Comparison of ENCODE assay signal across 1 cellular context in the genomic region with DNA sequence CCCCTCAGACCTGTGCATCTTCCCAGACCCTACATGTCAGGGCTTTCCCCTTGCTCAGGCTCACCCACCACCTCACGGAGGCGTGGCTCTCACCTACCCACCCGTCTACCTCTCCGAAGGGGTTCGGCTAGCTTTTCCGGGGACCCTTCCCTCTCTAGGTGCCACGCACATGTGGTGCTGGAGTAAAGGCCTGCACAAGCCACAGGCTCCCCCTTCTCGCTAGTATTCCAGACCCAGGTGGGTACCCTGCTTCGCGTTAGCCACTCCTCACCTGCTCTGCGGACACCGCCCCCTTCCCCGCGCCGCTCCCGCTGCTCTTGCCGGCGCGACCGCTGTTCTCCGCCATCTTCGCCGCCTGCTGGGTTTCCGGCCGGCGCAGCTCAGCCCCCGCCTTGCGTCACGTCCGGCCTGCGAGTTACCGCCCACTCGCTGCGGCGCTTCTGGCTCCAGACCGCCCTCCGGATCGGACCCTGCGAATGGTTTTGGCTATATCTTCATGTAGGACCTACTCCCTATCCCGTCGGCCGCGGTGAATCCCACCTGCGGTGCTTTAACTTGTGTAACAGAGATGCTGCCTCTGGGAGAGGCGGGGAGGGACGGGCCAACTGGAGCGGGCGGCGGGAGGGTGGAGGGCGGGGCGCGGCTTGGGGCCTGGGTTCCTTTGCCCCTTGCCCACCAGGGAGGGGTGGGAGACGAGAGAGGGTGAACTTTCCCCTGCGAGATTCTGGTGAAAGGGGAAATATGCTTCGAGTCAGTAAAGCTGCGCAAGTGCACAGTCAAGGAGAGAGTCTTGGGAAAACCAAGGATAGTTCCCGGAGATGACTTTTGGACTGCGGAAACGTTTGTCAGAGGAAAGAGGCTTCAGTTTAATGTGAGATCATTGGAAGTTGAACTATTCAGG.
A peak's percentile ranks its signal among the peaks of the same experiment; 100 is the strongest.
TF ChIP-seq lines count a peak whose summit lies in the region.

A gene with protein sequence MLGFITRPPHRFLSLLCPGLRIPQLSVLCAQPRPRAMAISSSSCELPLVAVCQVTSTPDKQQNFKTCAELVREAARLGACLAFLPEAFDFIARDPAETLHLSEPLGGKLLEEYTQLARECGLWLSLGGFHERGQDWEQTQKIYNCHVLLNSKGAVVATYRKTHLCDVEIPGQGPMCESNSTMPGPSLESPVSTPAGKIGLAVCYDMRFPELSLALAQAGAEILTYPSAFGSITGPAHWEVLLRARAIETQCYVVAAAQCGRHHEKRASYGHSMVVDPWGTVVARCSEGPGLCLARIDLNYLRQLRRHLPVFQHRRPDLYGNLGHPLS (plus strand): TSS at position 425 of the 901 bp plus-strand sequence. CDS start 72 bp downstream, at position 497.
TSS of gene PFDN2 (minus strand) at position 357 of the 901 bp plus-strand sequence. CDS start at position 346, 11 bp downstream.

TF ChIP-seq in Ishikawa, 13 proteins besides CTCF, POLR2A, EP300 and RAD21 (continued from another document):
- TF ChIP-seq TEAD4 (IDR thresholded peaks at IDR 0.05) (peak; percentile 16; the same call in 1 of the 2 replicates), TAF1 (IDR thresholded peaks at IDR 0.05; ENCODE audit: low read depth) (peak; percentile 98)
